20 cellular contexts compared by ENCODE assay signal in genomic region chr5:180136661-180137381, GRCh38.
DNase-seq lines count a peak whose midpoint lies in the region; ATAC-seq and TF ChIP-seq lines count a peak whose summit lies in the region.
"Had no signal": no experiment of that assay in that cellular context is flagged by ENCODE, and none has a peak within 500 bp of the region (broad histone marks: within the 10 kb centered on the region; RNA-seq: fewer than 3 reads in every experiment).

No MANE protein-coding gene starts in this region.

- ATAC-seq in RWPE2 (ENCODE audit: low read depth) (no peak), HG03139 (IDR thresholded peaks at IDR 0.05; ENCODE audit: unreplicated experiment) (no peak)
- ATAC-seq: activated CD4-positive, CD25-positive, alpha-beta regulatory T cell treated with anti-CD3 and anti-CD28 coated beads, Interleukin-2, amount 50 U/mL, for 24 hours had no signal

- H3K4me1 ChIP-seq in RWPE2 (ENCODE audit: insufficient read depth, poor library complexity, severe bottlenecking) (peaks cover 5% of the 10 kb centered on the region), spleen (no peaks in the 10 kb centered on the region)
- H3K4me1 ChIP-seq: upper lobe of left lung had no signal

- H3K9me3 ChIP-seq in RWPE2 (ENCODE audit: severe bottlenecking) (no peaks in the 10 kb centered on the region), spleen (no peaks in the 10 kb centered on the region)
- H3K9me3 ChIP-seq: SK-N-SH, upper lobe of left lung had no signal

- no peak for TF ChIP-seq CTCF in RWPE2 (IDR thresholded peaks at IDR 0.05; ENCODE audit: poor library complexity, severe bottlenecking)
- no peak for TF ChIP-seq CTCF in spleen (IDR thresholded peaks at IDR 0.05 in 8 of 11, conservative IDR thresholded peaks at IDR 0.05 in 3 of 11)

- WGBS in spleen, 5 donors, result 89 to 95% (median 92%) methylated on average over 31 to 37 of the region's 37 CpGs

- peak; percentile 44 for DNase-seq in activated CD8-positive, alpha-beta memory T cell treated with anti-CD3 and anti-CD28 coated beads for 24 hours
- DNase-seq in activated CD8-positive, alpha-beta memory T cell treated with anti-CD3 and anti-CD28 coated beads, Interleukin-2, amount 50 U/mL, for 4 hours, result no peak
- peak; percentile 58 for DNase-seq in RWPE2 (ENCODE audit: low spot score)
- DNase-seq in islet precursor cell, result peak; percentile 33
- peak; percentile 54 for DNase-seq in spleen
- no peak for DNase-seq in NCI-H128 (lab: John Stamatoyannopoulos, UW; ENCODE audit: unreplicated experiment)
- DNase-seq in epidermal melanocyte (ENCODE audit: insufficient read length, low spot score), result no peak
- DNase-seq: anterior cingulate cortex; effector CD4-positive, alpha-beta T cell; NCI-H1436; NCI-H2171; NCI-H774; occipital lobe; SK-N-SH; stimulated activated naive CD4-positive, alpha-beta T cell treated with Interleukin-2 at 50 U/mL for 16 hours; T-helper 9 cell had no signal

- intact Hi-C loops in spleen (cut with DNase I; ENCODE audit: low total_unique reads), result no loop called here

- H3K27me3 ChIP-seq in RWPE2 (ENCODE audit: insufficient read depth, poor library complexity, severe bottlenecking), result no peaks in the 10 kb centered on the region
- H3K27me3 ChIP-seq in spleen (replicated peaks in 1 of 7), result peaks cover 0 to 64% (median 3%) of the 10 kb centered on the region in 7 donors
- H3K27me3 ChIP-seq: upper lobe of left lung had no signal

- no peak for TF ChIP-seq POLR2A in spleen (IDR thresholded peaks at IDR 0.05)

- no peak overlapping the region for H3K27ac ChIP-seq in RWPE2 (ENCODE audit: poor library complexity, severe bottlenecking)
- H3K27ac ChIP-seq in spleen, result no peak overlapping the region
- H3K27ac ChIP-seq: 22Rv1, upper lobe of left lung had no signal

- no peaks in the 10 kb centered on the region for H3K36me3 ChIP-seq in RWPE2 (ENCODE audit: low read depth)
- no peaks in the 10 kb centered on the region for H3K36me3 ChIP-seq in spleen
- H3K36me3 ChIP-seq: upper lobe of left lung had no signal

- H3K4me3 ChIP-seq in RWPE2 (ENCODE audit: severe bottlenecking) (no peak overlapping the region), spleen (no peak overlapping the region)
- H3K4me3 ChIP-seq: upper lobe of left lung had no signal

Comparison
In these comparisons a context has a peak if more than half of its experiments do, and no peak if none do; other contexts are left out.
1. DNase-seq: peak in activated CD8-positive, alpha-beta memory T cell treated with anti-CD3 and anti-CD28 coated beads for 24 hours (single experiment), RWPE2 (single experiment), islet precursor cell (single experiment) and spleen (single experiment); none in activated CD8-positive, alpha-beta memory T cell treated with anti-CD3 and anti-CD28 coated beads, Interleukin-2, amount 50 U/mL, for 4 hours (single experiment), NCI-H128 (single experiment) and epidermal melanocyte (single experiment).